1 cellular context compared by ENCODE assay signal in genomic region chr19:34319785-34320184, GRCh38.
TF ChIP-seq lines count a peak whose summit lies in the region.

No MANE protein-coding gene starts in this region.

TF ChIP-seq in endothelial cell of umbilical vein, 7 proteins besides CTCF, POLR2A, EP300 and RAD21 (continued from another document):
- TF ChIP-seq MAX (IDR thresholded peaks at IDR 0.05; ENCODE audit: insufficient read depth, insufficient read length): no peak
